Comparison of ENCODE assay signal across 8 cellular contexts in genomic region chr9:79233542-79233941, GRCh38.
DNase-seq lines count a peak whose midpoint lies in the region; ATAC-seq lines count a peak whose summit lies in the region.

No MANE protein-coding gene starts in this region.

- H3K36me3 Mint-ChIP-seq in stimulated activated memory B cell treated with anti-CD40 and anti-IgM and Interleukin-4, amounts not matched to agents 10 μg/mL and 1 μg/mL and 100 μg/mL, for 72 hours = no peaks in the 10 kb centered on the region

- H3K27ac Mint-ChIP-seq in stimulated activated memory B cell treated with anti-CD40 and anti-IgM and Interleukin-4, amounts not matched to agents 10 μg/mL and 1 μg/mL and 100 μg/mL, for 72 hours = no peak overlapping the region

- H3K9me3 Mint-ChIP-seq in stimulated activated memory B cell treated with anti-CD40 and anti-IgM and Interleukin-4, amounts not matched to agents 10 μg/mL and 1 μg/mL and 100 μg/mL, for 72 hours = peaks cover 6% of the 10 kb centered on the region

- H3K27me3 Mint-ChIP-seq in stimulated activated memory B cell treated with anti-CD40 and anti-IgM and Interleukin-4, amounts not matched to agents 10 μg/mL and 1 μg/mL and 100 μg/mL, for 72 hours = no peaks in the 10 kb centered on the region

- H3K4me1 Mint-ChIP-seq in stimulated activated memory B cell treated with anti-CD40 and anti-IgM and Interleukin-4, amounts not matched to agents 10 μg/mL and 1 μg/mL and 100 μg/mL, for 72 hours = no peaks in the 10 kb centered on the region

- H3K4me3 Mint-ChIP-seq in stimulated activated memory B cell treated with anti-CD40 and anti-IgM and Interleukin-4, amounts not matched to agents 10 μg/mL and 1 μg/mL and 100 μg/mL, for 72 hours = no peak overlapping the region

- peak; percentile 11 for DNase-seq in DMS 273 treated with DMSO at 0.1 percent for 48 hours (lab: John Stamatoyannopoulos, UW)
- DNase-seq in NCI-H69 (lab: John Stamatoyannopoulos, UW) = peak; percentile 57
- DNase-seq in foreskin melanocyte = peak; percentile 11
- no peak for DNase-seq in NOMO-1 treated with dmso at 0.1 percent for 144 hours (lab: John Stamatoyannopoulos, UW; ENCODE audit: unreplicated experiment)
- no peak for DNase-seq in inferior parietal cortex (ENCODE audit: extremely low spot score)
- no peak for DNase-seq in T1000 (lab: John Stamatoyannopoulos, UW)

- peak; percentile 63 for ATAC-seq in GM21367 (IDR thresholded peaks at IDR 0.05; ENCODE audit: unreplicated experiment)
- ATAC-seq in stimulated activated memory B cell treated with anti-CD40 and anti-IgM and Interleukin-4, amounts not matched to agents 10 μg/mL and 1 μg/mL and 100 μg/mL, for 72 hours = no peak

Comparison
In these comparisons a context has a peak if more than half of its experiments do, and no peak if none do; other contexts are left out.
1. DNase-seq: peak in DMS 273 treated with DMSO at 0.1 percent for 48 hours (single experiment), NCI-H69 (single experiment) and foreskin melanocyte (single experiment); none in NOMO-1 treated with dmso at 0.1 percent for 144 hours (single experiment), inferior parietal cortex (single experiment) and T1000 (single experiment).